ENCODE assay signal across 22 cellular contexts in genomic region chr4:71267244-71267643, GRCh38.
"Had no signal": no experiment of that assay in that cellular context is flagged by ENCODE, and none has a peak within 500 bp of the region (broad histone marks: within the 10 kb centered on the region; RNA-seq: fewer than 3 reads in every experiment).

No MANE protein-coding gene starts in this region.

- H3K27me3 ChIP-seq: foreskin keratinocyte, pancreas, right atrium auricular region, thyroid gland had no signal

- H3K27me3 Mint-ChIP-seq: activated naive CD8-positive, alpha-beta T cell; natural killer cell treated with Interleukin-12 subunit alpha and Interleukin-12 subunit beta and Interleukin-15 and Interleukin-18, amount 100 ng/mL, for 72 hours had no signal

- H3K4me3 ChIP-seq: lung, pancreas, psoas muscle, right atrium auricular region, thyroid gland had no signal

- H3K36me3 Mint-ChIP-seq: activated naive CD8-positive, alpha-beta T cell; natural killer cell treated with Interleukin-12 subunit alpha and Interleukin-12 subunit beta and Interleukin-15 and Interleukin-18, amount 100 ng/mL, for 72 hours; WTC11 had no signal

- H3K9me3 ChIP-seq: pancreas, psoas muscle, right atrium auricular region, thyroid gland had no signal

- H3K27ac Mint-ChIP-seq: activated naive CD8-positive, alpha-beta T cell; activated T-helper 2 cell treated with anti-CD3 and anti-CD28 coated beads, Interferon-gamma antibody, Interleukin-2, Interleukin-4, amounts not matched to agents 10 μg/mL and 5 μg/mL and 100 μg/mL, durations not matched to agents 14 hours and 24 hours and 36 hours; endodermal cell; T-helper 1 cell treated with Interleukin-12 subunit alpha and Interleukin-12 subunit beta and Interleukin-4 antibody, amounts not matched to agents 30 μg/mL and 1 μg/mL, for 36 hours had no signal

- DNase-seq: activated naive CD4-positive, alpha-beta T cell; activated T-cell treated with anti-CD3 and anti-CD28 coated beads, Interleukin-2, amount 50 U/mL, for 4 hours; cerebellar nuclear complex; cortex of kidney; endodermal cell; foreskin keratinocyte; pancreas; stimulated activated CD4-positive, alpha-beta T cell treated with anti-CD3 and anti-CD28 coated beads, Interleukin-12 subunit alpha, Interleukin-12 subunit beta, amount 100 ng/mL, for 4 hours; stimulated activated CD4-positive, alpha-beta T cell treated with anti-CD3 and anti-CD28 coated beads, Interleukin-4, amount 100 ng/mL, for 4 hours; stimulated activated naive CD8-positive, alpha-beta T cell treated with anti-CD3 and anti-CD28 coated beads, Interleukin-15, Interleukin-2, amounts not matched to agents 100 U/mL and 50 U/mL, for 24 hours; substantia nigra; T1000; thyroid gland had no signal

- H3K36me3 ChIP-seq: pancreas, right atrium auricular region, thyroid gland had no signal

- ATAC-seq: activated T-cell treated with anti-CD3 and anti-CD28 coated beads, Interleukin-2, amount 50 U/mL, for 4 hours; foreskin keratinocyte; stimulated activated naive CD8-positive, alpha-beta T cell treated with anti-CD3 and anti-CD28 coated beads, Interleukin-15, Interleukin-2, amounts not matched to agents 100 U/mL and 50 U/mL, for 24 hours; WTC11 had no signal

- FAIRE-seq: bronchial epithelial cell, pancreas had no signal

- H3K27ac ChIP-seq: foreskin keratinocyte, psoas muscle, thyroid gland had no signal

- H3K4me3 Mint-ChIP-seq: activated naive CD8-positive, alpha-beta T cell; activated T-cell treated with anti-CD3 and anti-CD28 coated beads, Interleukin-2, amount 50 U/mL, for 4 hours; endodermal cell; T-helper 1 cell treated with Interleukin-12 subunit alpha and Interleukin-12 subunit beta and Interleukin-4 antibody, amounts not matched to agents 30 μg/mL and 1 μg/mL, for 36 hours; WTC11 had no signal

- H3K4me1 ChIP-seq: foreskin keratinocyte had no signal

- H3K9me3 Mint-ChIP-seq: activated T-cell treated with anti-CD3 and anti-CD28 coated beads, Interleukin-2, amount 50 U/mL, for 4 hours; activated T-helper 2 cell treated with anti-CD3 and anti-CD28 coated beads, Interferon-gamma antibody, Interleukin-2, Interleukin-4, amounts not matched to agents 10 μg/mL and 5 μg/mL and 100 μg/mL, durations not matched to agents 14 hours and 24 hours and 36 hours; endodermal cell; natural killer cell treated with Interleukin-12 subunit alpha and Interleukin-12 subunit beta and Interleukin-15 and Interleukin-18, amount 100 ng/mL, for 72 hours; T-helper 1 cell treated with Interleukin-12 subunit alpha and Interleukin-12 subunit beta and Interleukin-4 antibody, amounts not matched to agents 30 μg/mL and 1 μg/mL, for 36 hours; WTC11 had no signal
